In genomic region chr3:114659109-114660081, GRCh38 we compare ENCODE assay signal across 2 cellular contexts.
A peak's percentile ranks its signal among the peaks of the same experiment; 100 is the strongest.
TF ChIP-seq lines count a peak whose summit lies in the region.

No MANE protein-coding gene starts in this region.

TF ChIP-seq in GM23338, 12 proteins besides CTCF, POLR2A, EP300 and RAD21 (continued from another document):
- TF ChIP-seq, protein P1, sequence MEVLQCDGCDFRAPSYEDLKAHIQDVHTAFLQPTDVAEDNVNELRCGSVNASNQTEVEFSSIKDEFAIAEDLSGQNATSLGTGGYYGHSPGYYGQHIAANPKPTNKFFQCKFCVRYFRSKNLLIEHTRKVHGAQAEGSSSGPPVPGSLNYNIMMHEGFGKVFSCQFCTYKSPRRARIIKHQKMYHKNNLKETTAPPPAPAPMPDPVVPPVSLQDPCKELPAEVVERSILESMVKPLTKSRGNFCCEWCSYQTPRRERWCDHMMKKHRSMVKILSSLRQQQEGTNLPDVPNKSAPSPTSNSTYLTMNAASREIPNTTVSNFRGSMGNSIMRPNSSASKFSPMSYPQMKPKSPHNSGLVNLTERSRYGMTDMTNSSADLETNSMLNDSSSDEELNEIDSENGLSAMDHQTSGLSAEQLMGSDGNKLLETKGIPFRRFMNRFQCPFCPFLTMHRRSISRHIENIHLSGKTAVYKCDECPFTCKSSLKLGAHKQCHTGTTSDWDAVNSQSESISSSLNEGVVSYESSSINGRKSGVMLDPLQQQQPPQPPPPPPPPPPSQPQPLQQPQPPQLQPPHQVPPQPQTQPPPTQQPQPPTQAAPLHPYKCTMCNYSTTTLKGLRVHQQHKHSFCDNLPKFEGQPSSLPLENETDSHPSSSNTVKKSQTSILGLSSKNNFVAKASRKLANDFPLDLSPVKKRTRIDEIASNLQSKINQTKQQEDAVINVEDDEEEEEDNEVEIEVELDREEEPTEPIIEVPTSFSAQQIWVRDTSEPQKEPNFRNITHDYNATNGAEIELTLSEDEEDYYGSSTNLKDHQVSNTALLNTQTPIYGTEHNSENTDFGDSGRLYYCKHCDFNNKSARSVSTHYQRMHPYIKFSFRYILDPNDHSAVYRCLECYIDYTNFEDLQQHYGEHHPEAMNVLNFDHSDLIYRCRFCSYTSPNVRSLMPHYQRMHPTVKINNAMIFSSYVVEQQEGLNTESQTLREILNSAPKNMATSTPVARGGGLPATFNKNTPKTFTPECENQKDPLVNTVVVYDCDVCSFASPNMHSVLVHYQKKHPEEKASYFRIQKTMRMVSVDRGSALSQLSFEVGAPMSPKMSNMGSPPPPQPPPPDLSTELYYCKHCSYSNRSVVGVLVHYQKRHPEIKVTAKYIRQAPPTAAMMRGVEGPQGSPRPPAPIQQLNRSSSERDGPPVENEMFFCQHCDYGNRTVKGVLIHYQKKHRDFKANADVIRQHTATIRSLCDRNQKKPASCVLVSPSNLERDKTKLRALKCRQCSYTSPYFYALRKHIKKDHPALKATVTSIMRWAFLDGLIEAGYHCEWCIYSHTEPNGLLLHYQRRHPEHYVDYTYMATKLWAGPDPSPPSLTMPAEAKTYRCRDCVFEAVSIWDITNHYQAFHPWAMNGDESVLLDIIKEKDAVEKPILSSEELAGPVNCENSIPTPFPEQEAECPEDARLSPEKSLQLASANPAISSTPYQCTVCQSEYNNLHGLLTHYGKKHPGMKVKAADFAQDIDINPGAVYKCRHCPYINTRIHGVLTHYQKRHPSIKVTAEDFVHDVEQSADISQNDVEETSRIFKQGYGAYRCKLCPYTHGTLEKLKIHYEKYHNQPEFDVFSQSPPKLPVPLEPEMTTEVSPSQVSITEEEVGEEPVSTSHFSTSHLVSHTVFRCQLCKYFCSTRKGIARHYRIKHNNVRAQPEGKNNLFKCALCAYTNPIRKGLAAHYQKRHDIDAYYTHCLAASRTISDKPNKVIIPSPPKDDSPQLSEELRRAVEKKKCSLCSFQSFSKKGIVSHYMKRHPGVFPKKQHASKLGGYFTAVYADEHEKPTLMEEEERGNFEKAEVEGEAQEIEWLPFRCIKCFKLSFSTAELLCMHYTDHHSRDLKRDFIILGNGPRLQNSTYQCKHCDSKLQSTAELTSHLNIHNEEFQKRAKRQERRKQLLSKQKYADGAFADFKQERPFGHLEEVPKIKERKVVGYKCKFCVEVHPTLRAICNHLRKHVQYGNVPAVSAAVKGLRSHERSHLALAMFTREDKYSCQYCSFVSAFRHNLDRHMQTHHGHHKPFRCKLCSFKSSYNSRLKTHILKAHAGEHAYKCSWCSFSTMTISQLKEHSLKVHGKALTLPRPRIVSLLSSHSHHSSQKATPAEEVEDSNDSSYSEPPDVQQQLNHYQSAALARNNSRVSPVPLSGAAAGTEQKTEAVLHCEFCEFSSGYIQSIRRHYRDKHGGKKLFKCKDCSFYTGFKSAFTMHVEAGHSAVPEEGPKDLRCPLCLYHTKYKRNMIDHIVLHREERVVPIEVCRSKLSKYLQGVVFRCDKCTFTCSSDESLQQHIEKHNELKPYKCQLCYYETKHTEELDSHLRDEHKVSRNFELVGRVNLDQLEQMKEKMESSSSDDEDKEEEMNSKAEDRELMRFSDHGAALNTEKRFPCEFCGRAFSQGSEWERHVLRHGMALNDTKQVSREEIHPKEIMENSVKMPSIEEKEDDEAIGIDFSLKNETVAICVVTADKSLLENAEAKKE (CRISPR knock-in tag; IDR thresholded peaks at IDR 0.05): no peak
- TF ChIP-seq REST (IDR thresholded peaks at IDR 0.05; ENCODE audit: unreplicated experiment) (no peak), ZNF114 (CRISPR knock-in tag; IDR thresholded peaks at IDR 0.05) (no peak), EZH2phosphoT487 (IDR thresholded peaks at IDR 0.05; ENCODE audit: unreplicated experiment) (no peak), ZNF331 (CRISPR knock-in tag; IDR thresholded peaks at IDR 0.05; ENCODE audit: low read depth) (no peak), POLR2AphosphoS5 (IDR thresholded peaks at IDR 0.05; ENCODE audit: low read depth) (no peak), JUNB (IDR thresholded peaks at IDR 0.05; ENCODE audit: unreplicated experiment) (no peak), NANOG (IDR thresholded peaks at IDR 0.05; ENCODE audit: borderline replicate concordance) (no peak), CREB1 (CRISPR knock-in tag; IDR thresholded peaks at IDR 0.05; ENCODE audit: low read depth) (no peak), ETS1 (IDR thresholded peaks at IDR 0.05) (no peak), EZH2 (IDR thresholded peaks at IDR 0.05; ENCODE audit: low read depth, unreplicated experiment) (no peak)

TF ChIP-seq in HepG2, 621 proteins besides CTCF, POLR2A, EP300 and RAD21 (continued from another document):
- TF ChIP-seq, protein P2, sequence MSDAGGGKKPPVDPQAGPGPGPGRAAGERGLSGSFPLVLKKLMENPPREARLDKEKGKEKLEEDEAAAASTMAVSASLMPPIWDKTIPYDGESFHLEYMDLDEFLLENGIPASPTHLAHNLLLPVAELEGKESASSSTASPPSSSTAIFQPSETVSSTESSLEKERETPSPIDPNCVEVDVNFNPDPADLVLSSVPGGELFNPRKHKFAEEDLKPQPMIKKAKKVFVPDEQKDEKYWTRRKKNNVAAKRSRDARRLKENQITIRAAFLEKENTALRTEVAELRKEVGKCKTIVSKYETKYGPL (CRISPR knock-in tag; IDR thresholded peaks at IDR 0.05): no peak
- TF ChIP-seq MED1 (CRISPR knock-in tag; IDR thresholded peaks at IDR 0.05): 0 out of 2 replicates have a peak, but pooled peaks have one; percentile 12
- TF ChIP-seq, protein P3, sequence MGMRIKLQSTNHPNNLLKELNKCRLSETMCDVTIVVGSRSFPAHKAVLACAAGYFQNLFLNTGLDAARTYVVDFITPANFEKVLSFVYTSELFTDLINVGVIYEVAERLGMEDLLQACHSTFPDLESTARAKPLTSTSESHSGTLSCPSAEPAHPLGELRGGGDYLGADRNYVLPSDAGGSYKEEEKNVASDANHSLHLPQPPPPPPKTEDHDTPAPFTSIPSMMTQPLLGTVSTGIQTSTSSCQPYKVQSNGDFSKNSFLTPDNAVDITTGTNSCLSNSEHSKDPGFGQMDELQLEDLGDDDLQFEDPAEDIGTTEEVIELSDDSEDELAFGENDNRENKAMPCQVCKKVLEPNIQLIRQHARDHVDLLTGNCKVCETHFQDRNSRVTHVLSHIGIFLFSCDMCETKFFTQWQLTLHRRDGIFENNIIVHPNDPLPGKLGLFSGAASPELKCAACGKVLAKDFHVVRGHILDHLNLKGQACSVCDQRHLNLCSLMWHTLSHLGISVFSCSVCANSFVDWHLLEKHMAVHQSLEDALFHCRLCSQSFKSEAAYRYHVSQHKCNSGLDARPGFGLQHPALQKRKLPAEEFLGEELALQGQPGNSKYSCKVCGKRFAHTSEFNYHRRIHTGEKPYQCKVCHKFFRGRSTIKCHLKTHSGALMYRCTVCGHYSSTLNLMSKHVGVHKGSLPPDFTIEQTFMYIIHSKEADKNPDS (CRISPR knock-in tag; IDR thresholded peaks at IDR 0.05): no peak
- 0 out of 2 replicates have a peak, but pooled peaks have one; percentile 25 for TF ChIP-seq TBX2 (CRISPR knock-in tag; IDR thresholded peaks at IDR 0.05; ENCODE audit: borderline replicate concordance)
- TF ChIP-seq FOSL1 (CRISPR knock-in tag; IDR thresholded peaks at IDR 0.05; ENCODE audit: borderline replicate concordance): no peak
- TF ChIP-seq FOXJ3 (CRISPR knock-in tag; IDR thresholded peaks at IDR 0.05; ENCODE audit: borderline replicate concordance): peak; percentile 57; the same call in 1 of the 2 replicates
- TF ChIP-seq, protein P4, sequence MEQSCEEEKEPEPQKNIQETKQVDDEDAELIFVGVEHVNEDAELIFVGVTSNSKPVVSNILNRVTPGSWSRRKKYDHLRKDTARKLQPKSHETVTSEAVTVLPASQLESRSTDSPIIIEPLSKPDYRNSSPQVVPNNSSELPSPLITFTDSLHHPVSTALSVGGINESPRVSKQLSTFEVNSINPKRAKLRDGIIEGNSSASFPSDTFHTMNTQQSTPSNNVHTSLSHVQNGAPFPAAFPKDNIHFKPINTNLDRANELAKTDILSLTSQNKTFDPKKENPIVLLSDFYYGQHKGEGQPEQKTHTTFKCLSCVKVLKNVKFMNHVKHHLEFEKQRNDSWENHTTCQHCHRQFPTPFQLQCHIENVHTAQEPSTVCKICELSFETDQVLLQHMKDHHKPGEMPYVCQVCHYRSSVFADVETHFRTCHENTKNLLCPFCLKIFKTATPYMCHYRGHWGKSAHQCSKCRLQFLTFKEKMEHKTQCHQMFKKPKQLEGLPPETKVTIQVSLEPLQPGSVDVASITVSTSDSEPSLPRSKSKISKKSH (CRISPR knock-in tag; IDR thresholded peaks at IDR 0.05; ENCODE audit: borderline replicate concordance): no peak
- no peak for TF ChIP-seq GTF2F1 (IDR thresholded peaks at IDR 0.05; ENCODE audit: low read length)
- no peak for TF ChIP-seq SCMH1 (CRISPR knock-in tag; IDR thresholded peaks at IDR 0.05; ENCODE audit: borderline replicate concordance)
- peak; percentile 37; the same call in 1 of the 2 replicates for TF ChIP-seq STAG1 (CRISPR knock-in tag; IDR thresholded peaks at IDR 0.05)
- TF ChIP-seq, protein P5, sequence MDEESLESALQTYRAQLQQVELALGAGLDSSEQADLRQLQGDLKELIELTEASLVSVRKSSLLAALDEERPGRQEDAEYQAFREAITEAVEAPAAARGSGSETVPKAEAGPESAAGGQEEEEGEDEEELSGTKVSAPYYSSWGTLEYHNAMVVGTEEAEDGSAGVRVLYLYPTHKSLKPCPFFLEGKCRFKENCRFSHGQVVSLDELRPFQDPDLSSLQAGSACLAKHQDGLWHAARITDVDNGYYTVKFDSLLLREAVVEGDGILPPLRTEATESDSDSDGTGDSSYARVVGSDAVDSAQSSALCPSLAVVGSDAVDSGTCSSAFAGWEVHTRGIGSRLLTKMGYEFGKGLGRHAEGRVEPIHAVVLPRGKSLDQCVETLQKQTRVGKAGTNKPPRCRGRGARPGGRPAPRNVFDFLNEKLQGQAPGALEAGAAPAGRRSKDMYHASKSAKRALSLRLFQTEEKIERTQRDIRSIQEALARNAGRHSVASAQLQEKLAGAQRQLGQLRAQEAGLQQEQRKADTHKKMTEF (CRISPR knock-in tag; IDR thresholded peaks at IDR 0.05): 0 out of 2 replicates have a peak, but pooled peaks have one; percentile 25
- TF ChIP-seq SMC3 (IDR thresholded peaks at IDR 0.05; ENCODE audit: low read length): peak; percentile 40
- TF ChIP-seq BCL6 (CRISPR knock-in tag; IDR thresholded peaks at IDR 0.05): 0 out of 2 replicates have a peak, but pooled peaks have one; percentile 21
- no peak for TF ChIP-seq RNF219 (CRISPR knock-in tag; IDR thresholded peaks at IDR 0.05)
- 0 out of 2 replicates have a peak, but pooled peaks have one; percentile 18 for TF ChIP-seq CEBPG (CRISPR knock-in tag; IDR thresholded peaks at IDR 0.05)
- TF ChIP-seq TRAFD1 (CRISPR knock-in tag; IDR thresholded peaks at IDR 0.05; ENCODE audit: borderline replicate concordance): no peak
